In genomic region chr3:133377396-133377795, GRCh38 we compare ENCODE assay signal across 8 cellular contexts. TPM values are rescaled to one million over a fixed set of nuclear protein-coding genes. Genes with fewer than 3 reads are reported as not detected.
DNase-seq lines count a peak whose midpoint lies in the region; ATAC-seq and TF ChIP-seq lines count a peak whose summit lies in the region.

No MANE protein-coding gene starts in this region.

- 23% methylated on average over 2 of the region's 3 CpGs; no CpG with 5 or more reads in 1 of the 2 donors for WGBS in gastroesophageal sphincter (ENCODE audit: low coverage in 1 of 2), 2 donors
- 62 to 74% (median 63%) methylated on average over 3 of the region's 3 CpGs for WGBS in ovary, 3 donors

- H3K27ac ChIP-seq in gastroesophageal sphincter: no peak overlapping the region
- no peak overlapping the region for H3K27ac ChIP-seq in ovary

- H3K4me3 ChIP-seq in BE2C (ENCODE audit: low read depth, low read length) (no peak overlapping the region), gastroesophageal sphincter (no peak overlapping the region), ovary (no peak overlapping the region)

- H3K27me3 ChIP-seq in BE2C: no peaks in the 10 kb centered on the region
- H3K27me3 ChIP-seq in gastroesophageal sphincter: no peaks in the 10 kb centered on the region
- H3K27me3 ChIP-seq in ovary: no peaks in the 10 kb centered on the region

- no peak for DNase-seq in BE2C
- peak; percentile 43 for DNase-seq in HT-29 (ENCODE audit: low spot score)
- DNase-seq in SK-N-DZ (ENCODE audit: low spot score): peak; percentile 65
- DNase-seq in globus pallidus (ENCODE audit: low spot score): peak; percentile 46
- DNase-seq in superior temporal gyrus (ENCODE audit: extremely low spot score): peak; percentile 81
- no peak for DNase-seq in ovary
- DNase-seq in NK-92 (lab: John Stamatoyannopoulos, UW; ENCODE audit: unreplicated experiment): no peak

- TF ChIP-seq POLR2A in gastroesophageal sphincter (IDR thresholded peaks at IDR 0.05): no peak
- no peak for TF ChIP-seq POLR2A in ovary (IDR thresholded peaks at IDR 0.05)

- intact Hi-C loops in ovary (cut with DNase I): no loop called here

- no peaks in the 10 kb centered on the region for H3K9me3 ChIP-seq in BE2C
- no peaks in the 10 kb centered on the region for H3K9me3 ChIP-seq in gastroesophageal sphincter
- H3K9me3 ChIP-seq in ovary: no peaks in the 10 kb centered on the region

- TF ChIP-seq CTCF in BE2C (IDR thresholded peaks at IDR 0.05; ENCODE audit: low read depth, low read length): peak; percentile 84
- TF ChIP-seq CTCF in gastroesophageal sphincter (IDR thresholded peaks at IDR 0.05): peak in 1 of 4 experiments; percentile 53
- TF ChIP-seq CTCF in ovary (IDR thresholded peaks at IDR 0.05): no peak

- ATAC-seq in gastroesophageal sphincter: no peak

- H3K4me1 ChIP-seq in BE2C (peaks cover 20% of the 10 kb centered on the region), gastroesophageal sphincter (no peaks in the 10 kb centered on the region), ovary (ENCODE audit: insufficient read depth) (no peaks in the 10 kb centered on the region)

- TF ChIP-seq EP300 in gastroesophageal sphincter (IDR thresholded peaks at IDR 0.05): no peak
- TF ChIP-seq EP300 in ovary (IDR thresholded peaks at IDR 0.05): no peak

- H3K36me3 ChIP-seq in BE2C (peaks cover 20% of the 10 kb centered on the region), gastroesophageal sphincter (peaks cover 0 to 12% of the 10 kb centered on the region in 2 donors), ovary (no peaks in the 10 kb centered on the region)

RNA-seq across cellular contexts. Expression of gene BFSP2, which starts 22.5 kb away (rescaled TPM):
- polyA plus RNA-seq in BE2C (2012; ENCODE audit: insufficient read depth, insufficient read length, low read depth): not detected
- total RNA-seq in HT-29 (2014; rRNA removed; shearing (Covaris generic)): not detected in 2 replicates
- not detected in 2 replicates for polyA plus RNA-seq in SK-N-DZ (2014; cell fraction: cytosol; rRNA removed)
- not detected in 2 replicates for polyA plus RNA-seq in SK-N-DZ (2014; cell fraction: nucleus; rRNA removed)
- not detected for total RNA-seq in gastroesophageal sphincter
- not detected for total RNA-seq in ovary
- not detected for polyA plus RNA-seq in ovary

Comparison
In these comparisons a context has a peak if more than half of its experiments do, and no peak if none do; other contexts are left out.
1. DNase-seq: peak in HT-29 (single experiment), SK-N-DZ (single experiment), globus pallidus (single experiment) and superior temporal gyrus (single experiment); none in BE2C (single experiment), ovary (0 of 5) and NK-92 (single experiment).